1 cellular context compared by ENCODE assay signal in genomic region chr6:142946181-142946923, GRCh38.
A peak's percentile ranks its signal among the peaks of the same experiment; 100 is the strongest.
TF ChIP-seq lines count a peak whose summit lies in the region.

No MANE protein-coding gene starts in this region.

TF ChIP-seq in WTC11, 78 proteins besides CTCF, POLR2A, EP300 and RAD21 (continued from another document):
- 0 out of 2 replicates have a peak, but pooled peaks have one; percentile 52 for TF ChIP-seq ZNF232 (CRISPR knock-in tag; IDR thresholded peaks at IDR 0.05)
- no peak for TF ChIP-seq JAZF1 (CRISPR knock-in tag; IDR thresholded peaks at IDR 0.05)
